Comparison of ENCODE assay signal across 29 cellular contexts in the genomic region with DNA sequence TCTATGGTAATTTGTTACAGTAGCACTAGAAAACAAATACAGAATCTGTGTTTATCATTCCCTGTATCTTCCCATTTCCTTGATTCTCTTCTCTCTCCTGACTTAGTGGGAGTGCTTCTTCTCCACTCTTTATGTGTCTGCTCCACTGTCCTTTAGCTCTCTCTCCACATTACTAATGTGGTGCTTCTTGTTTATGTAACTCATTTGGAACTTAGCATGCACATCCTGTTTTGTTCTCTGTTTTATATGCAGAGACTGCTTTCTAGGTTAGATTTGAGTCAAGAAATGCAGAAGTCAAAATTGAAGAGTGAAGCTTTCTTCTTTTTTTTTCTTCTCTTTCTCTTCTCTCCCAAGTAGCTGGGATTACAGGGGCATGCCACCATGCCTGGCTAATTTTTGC. TPM values are rescaled to one million over a fixed set of nuclear protein-coding genes. Genes with fewer than 3 reads are reported as not detected.
DNase-seq lines count a peak whose midpoint lies in the region; ATAC-seq and TF ChIP-seq lines count a peak whose summit lies in the region.
"Had no signal": no experiment of that assay in that cellular context is flagged by ENCODE, and none has a peak within 500 bp of the region (broad histone marks: within the 10 kb centered on the region; RNA-seq: fewer than 3 reads in every experiment).

No MANE protein-coding gene starts in this region.

- no peak for TF ChIP-seq CTCF in fibroblast of mammary gland (conservative IDR thresholded peaks at IDR 0.05; ENCODE audit: control insufficient read depth, insufficient read depth, low read depth, low read length)
- no peak for TF ChIP-seq CTCF in esophagus squamous epithelium (IDR thresholded peaks at IDR 0.05)

- intact Hi-C loops in esophagus squamous epithelium (cut with DNase I) = no loop called here

- DNase-seq in fibroblast of mammary gland (ENCODE audit: low read depth) (peak; percentile 2), esophagus squamous epithelium (lab: John Stamatoyannopoulos, UW) (no peak), NCI-H2227 (lab: John Stamatoyannopoulos, UW; ENCODE audit: unreplicated experiment) (no peak)
- DNase-seq: Caco-2; CD8-positive, alpha-beta T cell; DMS79; GF-D8; NCI-H1048; NCI-H1417; NCI-H1694 treated with DMSO at 0.1 percent for 48 hours; NCI-H2081; NCI-H226; NCI-H510A; NCI-H69; SHP77; T-helper 1 cell had no signal

- H3K27ac ChIP-seq in esophagus squamous epithelium = no peak overlapping the region
- H3K27ac ChIP-seq: A549, C4-2B, KMS-11, RWPE1 had no signal

- no peaks in the 10 kb centered on the region for H3K27me3 ChIP-seq in esophagus squamous epithelium

- no peaks in the 10 kb centered on the region for H3K36me3 ChIP-seq in esophagus squamous epithelium

- H3K4me3 ChIP-seq in fibroblast of mammary gland (ENCODE audit: control insufficient read depth, low read depth, low read length) (no peak overlapping the region), esophagus squamous epithelium (no peak overlapping the region)
- H3K4me3 ChIP-seq: A549 had no signal

- H3K9me3 ChIP-seq in esophagus squamous epithelium = no peaks in the 10 kb centered on the region
- H3K9me3 ChIP-seq: A549, Caco-2 had no signal

- no peak for TF ChIP-seq POLR2A in esophagus squamous epithelium (IDR thresholded peaks at IDR 0.05)

- peaks cover 0 to 22% (median 0%) of the 10 kb centered on the region in 3 donors for H3K4me1 ChIP-seq in esophagus squamous epithelium
- H3K4me1 ChIP-seq: A549, Caco-2 had no signal

- ATAC-seq in GM18870 (IDR thresholded peaks at IDR 0.05; ENCODE audit: unreplicated experiment) (peak; percentile 79), HG03175 (IDR thresholded peaks at IDR 0.05; ENCODE audit: unreplicated experiment) (peak; percentile 50), HG02798 (IDR thresholded peaks at IDR 0.05; ENCODE audit: poor library complexity, unreplicated experiment) (no peak), HG03565 (IDR thresholded peaks at IDR 0.05; ENCODE audit: unreplicated experiment) (no peak)
- ATAC-seq: A549; CD8-positive, alpha-beta T cell; HCT116; Panc1 had no signal

RNA-seq across cellular contexts. Expression of gene ADH1A, which starts 25.9 kb away (rescaled TPM):
- not detected for total RNA-seq in esophagus squamous epithelium
- total RNA-seq: Caco-2; CD8-positive, alpha-beta T cell; H4; OCI-LY7; SK-MEL-5 had no signal

RNA-seq across cellular contexts. Expression of gene ADH6, which starts 45.9 kb away (rescaled TPM):
- not detected for total RNA-seq in esophagus squamous epithelium
- total RNA-seq: CD8-positive, alpha-beta T cell; H4; OCI-LY7; SK-MEL-5 had no signal

RNA-seq across cellular contexts. Expression of gene ADH1B, which starts 56.3 kb away (rescaled TPM):
- 100 to 1,000 TPM in 2 of 4 donors, 10 to 100 TPM in 2; 12.9 to 468 (median 181) TPM for total RNA-seq in esophagus squamous epithelium
- total RNA-seq: Caco-2; CD8-positive, alpha-beta T cell; H4; OCI-LY7; SK-MEL-5 had no signal

Comparison
In these comparisons a context has a peak if more than half of its experiments do, and no peak if none do; other contexts are left out.
1. ATAC-seq: peak in GM18870 (single experiment) and HG03175 (single experiment); none in HG02798 (single experiment) and HG03565 (single experiment).